ENCODE assay signal across 15 cellular contexts in genomic region chr19:4086336-4086953, GRCh38. TPM values are rescaled to one million over a fixed set of nuclear protein-coding genes. Genes with fewer than 3 reads are reported as not detected.
DNase-seq lines count a peak whose midpoint lies in the region; ATAC-seq and TF ChIP-seq lines count a peak whose summit lies in the region.
"Had no signal": no experiment of that assay in that cellular context is flagged by ENCODE, and none has a peak within 500 bp of the region (broad histone marks: within the 10 kb centered on the region; RNA-seq: fewer than 3 reads in every experiment).

No MANE protein-coding gene starts in this region.

- no peak overlapping the region for H3K4me3 Mint-ChIP-seq in activated T-cell treated with anti-CD3 and anti-CD28 coated beads, Interleukin-2, amount 50 U/mL, for 24 hours
- H3K4me3 Mint-ChIP-seq in immature natural killer cell: peak overlapping the region; percentile 55 to 82 (median 75)
- H3K4me3 Mint-ChIP-seq in stimulated activated naive B cell treated with anti-CD40 and anti-IgM and Interleukin-4, amounts not matched to agents 10 μg/mL and 1 μg/mL and 100 μg/mL, for 72 hours: no peak overlapping the region

- H3K9me3 ChIP-seq in PC-9 (ENCODE audit: insufficient read depth, low read depth): no peaks in the 10 kb centered on the region
- H3K9me3 ChIP-seq: esophagus muscularis mucosa had no signal

- H4K20me1 ChIP-seq in PC-9 (ENCODE audit: insufficient read depth): no peaks in the 10 kb centered on the region

- no peaks in the 10 kb centered on the region for H3K9me3 Mint-ChIP-seq in activated T-cell treated with anti-CD3 and anti-CD28 coated beads, Interleukin-2, amount 50 U/mL, for 24 hours
- H3K9me3 Mint-ChIP-seq in immature natural killer cell: no peaks in the 10 kb centered on the region
- no peaks in the 10 kb centered on the region for H3K9me3 Mint-ChIP-seq in stimulated activated naive B cell treated with anti-CD40 and anti-IgM and Interleukin-4, amounts not matched to agents 10 μg/mL and 1 μg/mL and 100 μg/mL, for 72 hours

- H3K4me3 ChIP-seq in PC-9 (no peak overlapping the region), dorsolateral prefrontal cortex (no peak overlapping the region)
- H3K4me3 ChIP-seq: coronary artery, esophagus muscularis mucosa had no signal

- peak overlapping the region; percentile 44; the same call in 1 of the 2 replicates for H3K4me2 ChIP-seq in PC-9

- peaks cover 31% of the 10 kb centered on the region for H3K4me1 ChIP-seq in PC-9 (replicated peaks; ENCODE audit: insufficient read depth)

- no peaks in the 10 kb centered on the region for H3K27me3 Mint-ChIP-seq in activated T-cell treated with anti-CD3 and anti-CD28 coated beads, Interleukin-2, amount 50 U/mL, for 24 hours
- peaks cover 19 to 24% (median 19%) of the 10 kb centered on the region in 3 donors for H3K27me3 Mint-ChIP-seq in immature natural killer cell (ENCODE audit: low read depth in 3 of 3)
- H3K27me3 Mint-ChIP-seq in stimulated activated naive B cell treated with anti-CD40 and anti-IgM and Interleukin-4, amounts not matched to agents 10 μg/mL and 1 μg/mL and 100 μg/mL, for 72 hours: no peaks in the 10 kb centered on the region

- intact Hi-C loops in PC-9 (cut with micrococcal nuclease; ENCODE audit: unreplicated experiment) (no loop called here), dorsolateral prefrontal cortex (cut with DNase I) (no loop called here), posterior cingulate gyrus (cut with DNase I) (no loop called here)

- H3K27me3 ChIP-seq in PC-9 (ENCODE audit: insufficient read depth, low read depth) (no peaks in the 10 kb centered on the region), dorsolateral prefrontal cortex (no peaks in the 10 kb centered on the region)
- H3K27me3 ChIP-seq: esophagus muscularis mucosa had no signal

- peak overlapping the region; percentile 47 for H3K27ac ChIP-seq in PC-9
- H3K27ac ChIP-seq in dorsolateral prefrontal cortex: no peak overlapping the region
- H3K27ac ChIP-seq: coronary artery, esophagus muscularis mucosa had no signal

- no peak for ATAC-seq in stimulated activated naive B cell treated with anti-CD40 and anti-IgM and Interleukin-4, amounts not matched to agents 10 μg/mL and 1 μg/mL and 100 μg/mL, for 72 hours (replicated peaks)
- ATAC-seq: right cardiac atrium had no signal

- H3K79me2 ChIP-seq in PC-9 (ENCODE audit: low read depth): no peaks in the 10 kb centered on the region

- TF ChIP-seq CTCF in PC-9 (conservative IDR thresholded peaks at IDR 0.05): no peak
- TF ChIP-seq CTCF in dorsolateral prefrontal cortex (IDR thresholded peaks at IDR 0.05 in 54 of 56, conservative IDR thresholded peaks at IDR 0.05 in 2 of 56; ENCODE audit: low read depth in 1 of 56, partially characterized antibody in 56 of 56): no peak

- no peak for DNase-seq in activated T-cell treated with anti-CD3 and anti-CD28 coated beads, Interleukin-2, amount 50 U/mL, for 24 hours
- no peak for DNase-seq in activated T-cell treated with anti-CD3 and anti-CD28 coated beads, Interleukin-2, amount 50 U/mL, for 48 hours
- DNase-seq in PC-9: peak in 1 of 2 experiments; percentile 74
- DNase-seq in immature natural killer cell: no peak
- no peak for DNase-seq in stimulated activated naive B cell treated with anti-CD40 and anti-IgM and Interleukin-4, amounts not matched to agents 10 μg/mL and 1 μg/mL and 100 μg/mL, for 72 hours
- DNase-seq in DMS53 treated with DMSO at 0.1 percent for 48 hours (lab: John Stamatoyannopoulos, UW; ENCODE audit: unreplicated experiment): no peak
- DNase-seq in dorsolateral prefrontal cortex: no peak
- no peak for DNase-seq in posterior cingulate gyrus
- DNase-seq: activated T-cell treated with anti-CD3 and anti-CD28 coated beads for 4 hours; DMS 273 treated with DMSO at 0.1 percent for 48 hours; kidney glomerular epithelial cell; right cardiac atrium; stimulated activated CD4-positive, alpha-beta T cell treated with anti-CD3 and anti-CD28 coated beads, Interleukin-4, amount 100 ng/mL, for 4 hours had no signal

- POLR2A ChIA-PET in PC-9 (lab: Charles Lee; ENCODE audit: unreplicated experiment): no interaction called here

- CTCF ChIA-PET in PC-9 (lab: Charles Lee): no interaction called here

- H3K9me2 ChIP-seq in PC-9 (ENCODE audit: insufficient read depth): no peaks in the 10 kb centered on the region

- no TSS peak for BruUV-seq in PC-9 (replicated peaks; lab: Mats Ljungman, UMichigan)

- H2AFZ ChIP-seq in PC-9: no peak overlapping the region

- peaks cover 61% of the 10 kb centered on the region for H3K4me1 Mint-ChIP-seq in activated T-cell treated with anti-CD3 and anti-CD28 coated beads, Interleukin-2, amount 50 U/mL, for 24 hours (ENCODE audit: low read depth)
- H3K4me1 Mint-ChIP-seq in immature natural killer cell: peaks cover 61 to 66% of the 10 kb centered on the region in 2 donors
- peaks cover 15 to 53% of the 10 kb centered on the region in 2 donors for H3K4me1 Mint-ChIP-seq in stimulated activated naive B cell treated with anti-CD40 and anti-IgM and Interleukin-4, amounts not matched to agents 10 μg/mL and 1 μg/mL and 100 μg/mL, for 72 hours

- H3K27ac Mint-ChIP-seq in activated T-cell treated with anti-CD3 and anti-CD28 coated beads, Interleukin-2, amount 50 U/mL, for 24 hours: peak overlapping the region; percentile 63
- peak overlapping the region; percentile 79 to 95 (median 88) for H3K27ac Mint-ChIP-seq in immature natural killer cell
- H3K27ac Mint-ChIP-seq in stimulated activated naive B cell treated with anti-CD40 and anti-IgM and Interleukin-4, amounts not matched to agents 10 μg/mL and 1 μg/mL and 100 μg/mL, for 72 hours: peak overlapping the region; percentile 51

- H3K36me3 ChIP-seq in PC-9 (ENCODE audit: low read depth): no peaks in the 10 kb centered on the region

- peaks cover 16% of the 10 kb centered on the region for H3K36me3 Mint-ChIP-seq in activated T-cell treated with anti-CD3 and anti-CD28 coated beads, Interleukin-2, amount 50 U/mL, for 24 hours (ENCODE audit: low read depth)
- H3K36me3 Mint-ChIP-seq in immature natural killer cell: no peaks in the 10 kb centered on the region
- peaks cover 15 to 28% of the 10 kb centered on the region in 2 donors for H3K36me3 Mint-ChIP-seq in stimulated activated naive B cell treated with anti-CD40 and anti-IgM and Interleukin-4, amounts not matched to agents 10 μg/mL and 1 μg/mL and 100 μg/mL, for 72 hours

- peaks cover 29% of the 10 kb centered on the region; the same call in 1 of the 2 replicates for H3F3A ChIP-seq in PC-9 (ENCODE audit: insufficient read depth, low read depth)

RNA-seq across cellular contexts. Expression of gene ZBTB7A, which starts 19.7 kb away (rescaled TPM):
- total RNA-seq in PC-9 (2021): 41.2 and 48.2 TPM in 2 replicates
- polyA plus RNA-seq in immature natural killer cell: 10 to 100 TPM; 10.2 to 62.3 (median 29.0) TPM
- 100 to 1,000 TPM in 60 of 120 experiments, 10 to 100 TPM in 60; 61.2 to 152 (median 99.8) TPM for total RNA-seq in dorsolateral prefrontal cortex

RNA-seq across cellular contexts. Expression of gene MAP2K2, which starts 37.5 kb away (rescaled TPM):
- 160 and 211 TPM in 2 replicates for total RNA-seq in PC-9 (2021)
- polyA plus RNA-seq in immature natural killer cell: 10 to 100 TPM; 75.5 to 96.0 (median 86.6) TPM
- 100 to 1,000 TPM; 118 to 197 (median 143) TPM for total RNA-seq in dorsolateral prefrontal cortex

Comparison
In these comparisons a context has a peak if more than half of its experiments do, and no peak if none do; other contexts are left out.
1. H3K4me3 Mint-ChIP-seq: peak in immature natural killer cell (5 of 5); none in activated T-cell treated with anti-CD3 and anti-CD28 coated beads, Interleukin-2, amount 50 U/mL, for 24 hours (single experiment) and stimulated activated naive B cell treated with anti-CD40 and anti-IgM and Interleukin-4, amounts not matched to agents 10 μg/mL and 1 μg/mL and 100 μg/mL, for 72 hours (0 of 2).
2. Peak in every context shown above with its lines, with median percentiles within 50 percentile points of each other: H3K27ac Mint-ChIP-seq.